Comparison of ENCODE assay signal across 8 cellular contexts in the genomic region with DNA sequence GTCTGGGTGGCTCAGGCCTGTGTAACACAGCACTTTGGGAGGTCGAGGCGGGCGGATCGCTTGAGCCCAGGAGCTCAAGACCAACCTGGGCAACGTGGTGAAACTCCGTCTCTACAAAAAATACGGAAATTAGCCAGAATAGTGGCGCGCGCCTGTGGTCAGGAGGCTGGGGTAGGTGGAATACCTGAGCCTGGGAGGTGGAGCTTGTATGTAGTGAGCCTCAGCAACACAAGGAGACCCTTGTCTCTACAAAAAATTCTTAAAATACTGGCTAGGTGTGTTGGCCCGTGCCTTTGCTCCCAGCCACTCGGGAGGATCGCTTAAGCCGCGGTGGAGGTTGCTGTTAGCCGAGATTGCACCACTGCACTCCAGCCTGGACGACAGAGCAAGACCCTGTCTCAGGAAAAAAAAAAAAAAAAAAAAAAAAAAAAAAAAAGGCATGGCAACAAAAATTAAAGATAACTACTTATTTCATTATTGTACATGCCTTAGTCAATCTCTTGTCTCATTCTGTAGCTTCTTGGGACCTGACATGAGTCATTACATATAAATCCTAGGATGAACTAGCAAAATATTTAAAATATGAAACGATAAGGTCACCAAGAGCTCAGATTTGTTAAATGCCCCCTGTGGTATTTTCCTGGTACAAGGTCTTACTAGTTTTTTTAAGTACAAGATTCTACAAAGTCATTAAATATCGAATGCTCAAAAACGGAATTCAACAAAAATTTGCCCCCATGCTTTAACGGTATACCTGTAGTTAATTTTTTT.
DNase-seq lines count a peak whose midpoint lies in the region; ATAC-seq lines count a peak whose summit lies in the region.

No MANE protein-coding gene starts in this region.

- peak; percentile 13 for DNase-seq in NOMO-1 treated with dmso at 0.1 percent for 144 hours (lab: John Stamatoyannopoulos, UW; ENCODE audit: unreplicated experiment)
- DNase-seq in NOMO-1 treated with DMSO at 0.1 percent for 48 hours (lab: John Stamatoyannopoulos, UW; ENCODE audit: unreplicated experiment): no peak
- peak; percentile 61 for DNase-seq in NCI-H526 treated with DMSO at 0.1 percent for 48 hours (lab: John Stamatoyannopoulos, UW)
- DNase-seq in activated naive CD4-positive, alpha-beta T cell treated with anti-CD3 and anti-CD28 coated beads, Interleukin-2, amount 50 U/mL, for 16 hours: peak; percentile 43
- peak; percentile 62 for DNase-seq in iris pigment epithelial cell (ENCODE audit: low read depth)
- peak; percentile 60 to 65 for DNase-seq in stimulated activated CD4-positive, alpha-beta T cell treated with anti-CD3 and anti-CD28 coated beads, Interleukin-2, amount 100 ng/mL, for 24 hours

- ATAC-seq in GM19463 (IDR thresholded peaks at IDR 0.05; ENCODE audit: unreplicated experiment) (no peak), HG03095 (IDR thresholded peaks at IDR 0.05; ENCODE audit: unreplicated experiment) (no peak)
